Comparison of ENCODE assay signal across 22 cellular contexts in the genomic region with DNA sequence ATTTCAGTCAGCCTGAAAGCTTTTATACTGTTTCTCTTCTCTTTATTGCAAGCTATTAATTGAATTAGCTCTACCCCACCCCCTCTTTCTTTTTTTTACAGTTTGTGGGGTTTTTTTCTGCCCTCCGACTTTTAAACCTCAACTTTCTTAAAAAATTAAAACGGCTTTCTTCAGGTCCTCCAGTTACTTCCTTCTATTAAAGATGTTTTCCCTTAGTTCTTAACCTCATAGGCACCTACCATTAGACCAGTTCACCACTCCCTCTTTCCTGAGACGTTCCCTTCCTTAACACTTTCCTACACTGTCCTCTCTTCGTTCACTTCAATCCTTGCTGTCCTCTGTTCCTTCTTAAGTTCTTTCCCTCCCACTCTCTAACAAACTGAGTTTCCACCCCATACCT. TPM values are rescaled to one million over a fixed set of nuclear protein-coding genes. Genes with fewer than 3 reads are reported as not detected.
DNase-seq lines count a peak whose midpoint lies in the region; ATAC-seq and TF ChIP-seq lines count a peak whose summit lies in the region.
"Had no signal": no experiment of that assay in that cellular context is flagged by ENCODE, and none has a peak within 500 bp of the region (broad histone marks: within the 10 kb centered on the region; RNA-seq: fewer than 3 reads in every experiment).

No MANE protein-coding gene starts in this region.

- no peaks in the 10 kb centered on the region for H3K36me3 ChIP-seq in GM23338 (ENCODE audit: insufficient read depth)
- H3K36me3 ChIP-seq: uterus had no signal

- no peaks in the 10 kb centered on the region for H3K36me3 Mint-ChIP-seq in activated CD4-positive, alpha-beta T cell treated with anti-CD3 and anti-CD28 coated beads for 36 hours (ENCODE audit: low read depth)
- H3K36me3 Mint-ChIP-seq in GM23338 (ENCODE audit: low read depth) (no peaks in the 10 kb centered on the region), nephron progenitor cell (ENCODE audit: low read depth) (no peaks in the 10 kb centered on the region)
- H3K36me3 Mint-ChIP-seq in activated T-helper 2 cell treated with anti-CD3 and anti-CD28 coated beads, Interferon-gamma antibody, Interleukin-2, Interleukin-4, amounts not matched to agents 10 μg/mL and 5 μg/mL and 100 μg/mL, durations not matched to agents 14 hours and 24 hours and 36 hours (ENCODE audit: low read depth): peaks cover 67% of the 10 kb centered on the region

- H3K4me3 ChIP-seq in GM23338: no peak overlapping the region
- H3K4me3 ChIP-seq: lung, skin epidermis, uterus had no signal

- peak overlapping the region; percentile 78 for H2AFZ ChIP-seq in GM23338

- intact Hi-C loops in activated CD4-positive, alpha-beta T cell treated with anti-CD3 and anti-CD28 coated beads for 36 hours (cut with DNase I, micrococcal nuclease): loop anchor here (1.0 to 10.0 kb wide), 3 partner anchors 40 to 248 kb away; no protein-coding TSS in a partner anchor
- intact Hi-C loops in activated T-helper 2 cell treated with anti-CD3 and anti-CD28 coated beads, Interferon-gamma antibody, Interleukin-2, Interleukin-4, amounts not matched to agents 10 μg/mL and 5 μg/mL and 100 μg/mL, durations not matched to agents 14 hours and 24 hours and 36 hours (cut with micrococcal nuclease): loop anchor here (1.0 to 2.0 kb wide), 4 partner anchors 20 to 195 kb away; no protein-coding TSS in a partner anchor

- peak overlapping the region; percentile 44 for H3K27ac Mint-ChIP-seq in activated CD4-positive, alpha-beta T cell treated with anti-CD3 and anti-CD28 coated beads for 36 hours
- no peak overlapping the region for H3K27ac Mint-ChIP-seq in GM23338
- H3K27ac Mint-ChIP-seq in activated T-helper 2 cell treated with anti-CD3 and anti-CD28 coated beads, Interferon-gamma antibody, Interleukin-2, Interleukin-4, amounts not matched to agents 10 μg/mL and 5 μg/mL and 100 μg/mL, durations not matched to agents 14 hours and 24 hours and 36 hours: peak overlapping the region; percentile 95
- H3K27ac Mint-ChIP-seq in nephron progenitor cell: peak overlapping the region; percentile 55

- no peak for ATAC-seq in activated CD4-positive, alpha-beta T cell treated with anti-CD3 and anti-CD28 coated beads for 36 hours
- no peak for ATAC-seq in GM23338

- CTCF ChIA-PET in activated CD4-positive, alpha-beta T cell treated with anti-CD3 and anti-CD28 coated beads for 36 hours (lab: Charles Lee): interaction anchor here (1.2 kb wide), 1 partner anchor 15 kb away, joined by 4 read pairs; no protein-coding TSS in a partner anchor

- POLR2A ChIA-PET in activated CD4-positive, alpha-beta T cell treated with anti-CD3 and anti-CD28 coated beads for 36 hours (lab: Charles Lee): no interaction called here

- H3F3A ChIP-seq in GM23338 (replicated peaks; ENCODE audit: low read depth): no peaks in the 10 kb centered on the region

- no peak overlapping the region for H3K4me2 ChIP-seq in GM23338
- H3K4me2 ChIP-seq: SK-N-SH had no signal

- H3K27me3 Mint-ChIP-seq in activated CD4-positive, alpha-beta T cell treated with anti-CD3 and anti-CD28 coated beads for 36 hours: peaks cover 18% of the 10 kb centered on the region
- H3K27me3 Mint-ChIP-seq in GM23338 (ENCODE audit: insufficient read depth, low read depth, poor library complexity) (no peaks in the 10 kb centered on the region), nephron progenitor cell (ENCODE audit: low read depth, poor library complexity) (no peaks in the 10 kb centered on the region)
- H3K27me3 Mint-ChIP-seq in activated T-helper 2 cell treated with anti-CD3 and anti-CD28 coated beads, Interferon-gamma antibody, Interleukin-2, Interleukin-4, amounts not matched to agents 10 μg/mL and 5 μg/mL and 100 μg/mL, durations not matched to agents 14 hours and 24 hours and 36 hours (ENCODE audit: low read depth): no peaks in the 10 kb centered on the region
- H3K27me3 Mint-ChIP-seq: central memory CD8-positive, alpha-beta T cell had no signal

- H3K79me2 ChIP-seq in GM23338 (replicated peaks; ENCODE audit: insufficient read depth): no peaks in the 10 kb centered on the region

- H3K4me1 ChIP-seq in GM23338 (ENCODE audit: insufficient read depth): no peaks in the 10 kb centered on the region
- H3K4me1 ChIP-seq: uterus had no signal

- H3K27ac ChIP-seq in GM23338 (ENCODE audit: low read depth): no peak overlapping the region

- no peak for TF ChIP-seq CTCF in GM23338 (conservative IDR thresholded peaks at IDR 0.05; ENCODE audit: low read depth in 2 of 2)
- TF ChIP-seq CTCF in nephron progenitor cell (IDR thresholded peaks at IDR 0.05): no peak

- no peaks in the 10 kb centered on the region for H3K9me2 ChIP-seq in GM23338 (ENCODE audit: insufficient read depth)
- H3K9me2 ChIP-seq: SK-N-SH had no signal

- H3K4me1 Mint-ChIP-seq in activated CD4-positive, alpha-beta T cell treated with anti-CD3 and anti-CD28 coated beads for 36 hours: peaks cover 23% of the 10 kb centered on the region
- H3K4me1 Mint-ChIP-seq in GM23338 (peaks cover 3% of the 10 kb centered on the region; the same call in 2 of the 3 replicates), nephron progenitor cell (peaks cover 33% of the 10 kb centered on the region)
- H3K4me1 Mint-ChIP-seq in activated T-helper 2 cell treated with anti-CD3 and anti-CD28 coated beads, Interferon-gamma antibody, Interleukin-2, Interleukin-4, amounts not matched to agents 10 μg/mL and 5 μg/mL and 100 μg/mL, durations not matched to agents 14 hours and 24 hours and 36 hours (ENCODE audit: low read depth): peaks cover 55% of the 10 kb centered on the region
- H3K4me1 Mint-ChIP-seq: central memory CD8-positive, alpha-beta T cell had no signal

- H3K4me3 Mint-ChIP-seq in activated CD4-positive, alpha-beta T cell treated with anti-CD3 and anti-CD28 coated beads for 36 hours: no peak overlapping the region
- no peak overlapping the region for H3K4me3 Mint-ChIP-seq in GM23338
- no peak overlapping the region for H3K4me3 Mint-ChIP-seq in activated T-helper 2 cell treated with anti-CD3 and anti-CD28 coated beads, Interferon-gamma antibody, Interleukin-2, Interleukin-4, amounts not matched to agents 10 μg/mL and 5 μg/mL and 100 μg/mL, durations not matched to agents 14 hours and 24 hours and 36 hours (ENCODE audit: low read depth)
- no peak overlapping the region for H3K4me3 Mint-ChIP-seq in nephron progenitor cell
- H3K4me3 Mint-ChIP-seq: central memory CD8-positive, alpha-beta T cell had no signal

- H4K20me1 ChIP-seq in GM23338 (replicated peaks; ENCODE audit: insufficient read depth): no peaks in the 10 kb centered on the region

- H3K9me3 Mint-ChIP-seq in activated CD4-positive, alpha-beta T cell treated with anti-CD3 and anti-CD28 coated beads for 36 hours (ENCODE audit: low read depth): no peaks in the 10 kb centered on the region
- H3K9me3 Mint-ChIP-seq in GM23338: no peaks in the 10 kb centered on the region
- H3K9me3 Mint-ChIP-seq in activated T-helper 2 cell treated with anti-CD3 and anti-CD28 coated beads, Interferon-gamma antibody, Interleukin-2, Interleukin-4, amounts not matched to agents 10 μg/mL and 5 μg/mL and 100 μg/mL, durations not matched to agents 14 hours and 24 hours and 36 hours: no peaks in the 10 kb centered on the region
- H3K9me3 Mint-ChIP-seq in nephron progenitor cell: no peaks in the 10 kb centered on the region
- H3K9me3 Mint-ChIP-seq: central memory CD8-positive, alpha-beta T cell had no signal

- H3K27me3 ChIP-seq in GM23338 (ENCODE audit: insufficient read depth): no peaks in the 10 kb centered on the region
- H3K27me3 ChIP-seq: uterus had no signal

- no peak for DNase-seq in activated CD4-positive, alpha-beta T cell treated with anti-CD3 and anti-CD28 coated beads for 36 hours
- no peak for DNase-seq in activated CD4-positive, alpha-beta T cell treated with anti-CD3 and anti-CD28 coated beads for 1 hour
- DNase-seq in GM23338 (ENCODE audit: low spot score) (no peak), nephron progenitor cell (no peak), NCI-H2029 treated with DMSO at 0.1 percent for 48 hours (lab: John Stamatoyannopoulos, UW) (no peak), NCI-H510A (lab: John Stamatoyannopoulos, UW) (no peak)
- no peak for DNase-seq in activated T-helper 2 cell treated with anti-CD3 and anti-CD28 coated beads, Interferon-gamma antibody, Interleukin-2, Interleukin-4, amounts not matched to agents 10 μg/mL and 5 μg/mL and 100 μg/mL, durations not matched to agents 14 hours and 24 hours and 36 hours (ENCODE audit: low spot score)
- DNase-seq in activated effector memory CD4-positive, alpha-beta T cell treated with anti-CD3 and anti-CD28 coated beads, Interleukin-2, amount 50 U/mL, for 16 hours: no peak
- DNase-seq: DMS153; glutamatergic neuron; NCI-H1092 treated with DMSO at 0.1 percent for 48 hours; NCI-H345; NCI-H82; nucleus accumbens; SK-N-SH; stimulated activated CD4-positive, alpha-beta T cell treated with anti-CD3 and anti-CD28 coated beads, Interleukin-2, amount 100 ng/mL, for 24 hours; T-helper 9 cell; uterus had no signal

RNA-seq across cellular contexts. Expression of a gene that starts 52.3 kb away (rescaled TPM):
- 1 to 10 TPM; 5.0 to 5.1 TPM for total RNA-seq in activated CD4-positive, alpha-beta T cell treated with anti-CD3 and anti-CD28 coated beads for 36 hours
- total RNA-seq in GM23338 (2014; rRNA removed; shearing (Covaris generic)): 0.24 and 4.5 TPM in 2 replicates
- 0.07 TPM in 1 of 2 replicates, not detected in the other for polyA plus RNA-seq in GM23338 (2016; fragmentation: Nextera tagmentation; extraction: Ambion mirVana)
- total RNA-seq in activated T-helper 2 cell treated with anti-CD3 and anti-CD28 coated beads, Interferon-gamma antibody, Interleukin-2, Interleukin-4, amounts not matched to agents 10 μg/mL and 5 μg/mL and 100 μg/mL, durations not matched to agents 14 hours and 24 hours and 36 hours: 69.7 and 75.3 TPM in 2 replicates
- total RNA-seq: pulmonary artery endothelial cell had no signal

Comparison
In these comparisons a context has a peak if more than half of its experiments do, and no peak if none do; other contexts are left out.
1. RNA of a gene that starts 52.3 kb away (total RNA-seq): 69.7 to 75.3 TPM in activated T-helper 2 cell treated with anti-CD3 and anti-CD28 coated beads, Interferon-gamma antibody, Interleukin-2, Interleukin-4, amounts not matched to agents 10 μg/mL and 5 μg/mL and 100 μg/mL, durations not matched to agents 14 hours and 24 hours and 36 hours; 5.0 to 5.1 TPM in activated CD4-positive, alpha-beta T cell treated with anti-CD3 and anti-CD28 coated beads for 36 hours and 0.24 to 4.5 TPM in GM23338; every median in the first group is over 10 times any median in the second.